10 cellular contexts compared by ENCODE assay signal in genomic region chr16:88922114-88922825, GRCh38. TPM values are rescaled to one million over a fixed set of nuclear protein-coding genes. Genes with fewer than 3 reads are reported as not detected.
DNase-seq lines count a peak whose midpoint lies in the region; ATAC-seq and TF ChIP-seq lines count a peak whose summit lies in the region.
"Had no signal": no experiment of that assay in that cellular context is flagged by ENCODE, and none has a peak within 500 bp of the region (broad histone marks: within the 10 kb centered on the region; RNA-seq: fewer than 3 reads in every experiment).

No MANE protein-coding gene starts in this region.

- H3K4me1 Mint-ChIP-seq in T-helper 2 cell treated with Interferon-gamma antibody and Interleukin-4, amounts not matched to agents 5 μg/mL and 100 μg/mL, for 36 hours (ENCODE audit: low read depth), result peaks cover 2% of the 10 kb centered on the region

- H3K27me3 Mint-ChIP-seq in T-helper 2 cell treated with Interferon-gamma antibody and Interleukin-4, amounts not matched to agents 5 μg/mL and 100 μg/mL, for 36 hours (ENCODE audit: low read depth), result no peaks in the 10 kb centered on the region

- DNase-seq in AG20443 (ENCODE audit: low spot score) (peak; percentile 93), RPMI7951 (ENCODE audit: low read depth) (peak; percentile 45), foreskin fibroblast (peak; percentile 55 to 72), OCI-M1 (lab: John Stamatoyannopoulos, UW) (no peak)
- no peak for DNase-seq in activated CD4-positive, alpha-beta T cell treated with anti-CD3 and anti-CD28 coated beads for 4 hours
- DNase-seq in T-helper 2 cell treated with Interferon-gamma antibody and Interleukin-4, amounts not matched to agents 5 μg/mL and 100 μg/mL, for 36 hours (ENCODE audit: low spot score), result no peak
- DNase-seq: COR-L47, MM.1S had no signal

- no peak for TF ChIP-seq CTCF in foreskin fibroblast (IDR thresholded peaks at IDR 0.05; ENCODE audit: low read depth, low read length)
- no peak for TF ChIP-seq CTCF in parathyroid adenoma (IDR thresholded peaks at IDR 0.05)

- H3K4me3 ChIP-seq in foreskin fibroblast (ENCODE audit: low read depth in 1 of 2, low read length in 2 of 2), result no peak overlapping the region
- H3K4me3 ChIP-seq in parathyroid adenoma (ENCODE audit: low read depth, low read length), result no peak overlapping the region

- H3K27ac ChIP-seq in parathyroid adenoma, result peak overlapping the region; percentile 44

- H3K36me3 Mint-ChIP-seq in T-helper 2 cell treated with Interferon-gamma antibody and Interleukin-4, amounts not matched to agents 5 μg/mL and 100 μg/mL, for 36 hours (ENCODE audit: low read depth), result no peaks in the 10 kb centered on the region

- no peaks in the 10 kb centered on the region for H3K36me3 ChIP-seq in parathyroid adenoma (ENCODE audit: control insufficient read depth, insufficient read depth, low read length)

- no peak overlapping the region for H3K4me3 Mint-ChIP-seq in T-helper 2 cell treated with Interferon-gamma antibody and Interleukin-4, amounts not matched to agents 5 μg/mL and 100 μg/mL, for 36 hours

- H3K9me3 ChIP-seq in parathyroid adenoma (ENCODE audit: control insufficient read depth, low read length), result no peaks in the 10 kb centered on the region

- H3K27me3 ChIP-seq in parathyroid adenoma (ENCODE audit: control insufficient read depth, insufficient read depth, low read length), result no peaks in the 10 kb centered on the region

- H3K79me2 ChIP-seq in parathyroid adenoma, result no peaks in the 10 kb centered on the region

- H3K4me2 ChIP-seq in parathyroid adenoma (ENCODE audit: low read length), result no peak overlapping the region

- H3K27ac Mint-ChIP-seq in T-helper 2 cell treated with Interferon-gamma antibody and Interleukin-4, amounts not matched to agents 5 μg/mL and 100 μg/mL, for 36 hours, result no peak overlapping the region

- H3K9me3 Mint-ChIP-seq in T-helper 2 cell treated with Interferon-gamma antibody and Interleukin-4, amounts not matched to agents 5 μg/mL and 100 μg/mL, for 36 hours, result no peaks in the 10 kb centered on the region

- no peaks in the 10 kb centered on the region for H3K4me1 ChIP-seq in parathyroid adenoma

- no peak overlapping the region for H2AFZ ChIP-seq in parathyroid adenoma

- ATAC-seq in GM19455 (IDR thresholded peaks at IDR 0.05; ENCODE audit: unreplicated experiment), result no peak

- no peak overlapping the region for H3K9ac ChIP-seq in parathyroid adenoma

RNA-seq across cellular contexts. Expression of gene CBFA2T3, which starts 54.7 kb away (rescaled TPM):
- not detected in 2 replicates for total RNA-seq in RPMI7951 (2014; rRNA removed; shearing (Covaris generic))

RNA-seq across cellular contexts. Expression of gene PABPN1L, which starts 55.8 kb away (rescaled TPM):
- not detected in 2 replicates for total RNA-seq in RPMI7951 (2014; rRNA removed; shearing (Covaris generic))

Comparison
In these comparisons a context has a peak if more than half of its experiments do, and no peak if none do; other contexts are left out.
1. DNase-seq: peak in AG20443 (single experiment), RPMI7951 (single experiment) and foreskin fibroblast (2 of 2); none in activated CD4-positive, alpha-beta T cell treated with anti-CD3 and anti-CD28 coated beads for 4 hours (0 of 2), T-helper 2 cell treated with Interferon-gamma antibody and Interleukin-4, amounts not matched to agents 5 μg/mL and 100 μg/mL, for 36 hours (single experiment) and OCI-M1 (single experiment).